Comparison of ENCODE assay signal across 18 cellular contexts in the genomic region with DNA sequence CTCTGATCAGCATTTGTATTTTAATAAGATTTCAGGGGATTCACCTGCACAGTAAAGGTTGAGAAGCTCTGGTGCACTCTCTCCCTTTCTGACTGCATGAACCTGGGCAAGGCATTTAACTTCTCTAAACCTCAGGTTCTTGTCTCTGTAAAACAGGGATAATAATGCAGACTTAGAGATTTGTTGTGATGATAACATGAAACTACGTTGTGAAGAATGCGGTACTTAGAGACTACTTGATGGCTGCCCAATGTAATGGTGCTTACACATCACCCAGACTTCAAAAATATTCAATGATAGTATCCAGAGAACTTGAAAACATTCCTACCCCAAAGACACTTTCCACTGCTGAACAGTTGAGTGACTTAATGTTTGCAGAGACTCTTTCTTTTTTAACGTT. TPM values are rescaled to one million over a fixed set of nuclear protein-coding genes. Genes with fewer than 3 reads are reported as not detected.
DNase-seq lines count a peak whose midpoint lies in the region; ATAC-seq and TF ChIP-seq lines count a peak whose summit lies in the region.
"Had no signal": no experiment of that assay in that cellular context is flagged by ENCODE, and none has a peak within 500 bp of the region (broad histone marks: within the 10 kb centered on the region; RNA-seq: fewer than 3 reads in every experiment).

No MANE protein-coding gene starts in this region.

- no peaks in the 10 kb centered on the region for H3K79me2 ChIP-seq in SK-N-SH (ENCODE audit: insufficient read depth)

- H3K36me3 Mint-ChIP-seq in type B pancreatic cell, result no peaks in the 10 kb centered on the region
- H3K36me3 Mint-ChIP-seq in stimulated activated effector memory CD8-positive, alpha-beta T cell treated with anti-CD3 and anti-CD28 coated beads, Interleukin-12 subunit alpha, Interleukin-12 subunit beta, amount 100 ng/mL, for 72 hours, result no peaks in the 10 kb centered on the region
- H3K36me3 Mint-ChIP-seq: CD4-positive, alpha-beta memory T cell had no signal

- no peak overlapping the region for H3K4me3 Mint-ChIP-seq in type B pancreatic cell
- H3K4me3 Mint-ChIP-seq in stimulated activated effector memory CD8-positive, alpha-beta T cell treated with anti-CD3 and anti-CD28 coated beads, Interleukin-12 subunit alpha, Interleukin-12 subunit beta, amount 100 ng/mL, for 72 hours, result no peak overlapping the region
- H3K4me3 Mint-ChIP-seq: CD4-positive, alpha-beta memory T cell had no signal

- H4K20me1 ChIP-seq in SK-N-SH (ENCODE audit: insufficient read depth), result no peaks in the 10 kb centered on the region

- no peak overlapping the region for H3K4me3 ChIP-seq in SK-N-SH (ENCODE audit: low read depth in 2 of 2, low read length in 1 of 2)
- H3K4me3 ChIP-seq: K562 had no signal

- TF ChIP-seq EP300 in SK-N-SH (IDR thresholded peaks at IDR 0.05; ENCODE audit: borderline replicate concordance in 1 of 2, low read depth in 1 of 2, low read length in 1 of 2), result peak in 1 of 2 experiments; percentile 51; a peak in 1 of 4 replicates

- peak overlapping the region in 1 of 2 experiments; percentile 17; a peak in 1 of 4 replicates for H3K27ac ChIP-seq in SK-N-SH (ENCODE audit: low read depth in 2 of 2, low read length in 1 of 2)
- H3K27ac ChIP-seq: 22Rv1 had no signal

- H3K9me3 ChIP-seq in SK-N-SH, result no peaks in the 10 kb centered on the region
- H3K9me3 ChIP-seq: BE2C had no signal

- H3K9me2 ChIP-seq in SK-N-SH, result no peaks in the 10 kb centered on the region

- no peak for TF ChIP-seq RAD21 in SK-N-SH (IDR thresholded peaks at IDR 0.05; ENCODE audit: low read length)

- H2AFZ ChIP-seq in SK-N-SH (ENCODE audit: low read depth), result no peak overlapping the region

- 27% methylated on average over 3 of the region's 3 CpGs for WGBS in SK-N-SH (ENCODE audit: low lambda C conversion rate)

- H3K27ac Mint-ChIP-seq in type B pancreatic cell, result peak overlapping the region; percentile 34
- H3K27ac Mint-ChIP-seq in stimulated activated effector memory CD8-positive, alpha-beta T cell treated with anti-CD3 and anti-CD28 coated beads, Interleukin-12 subunit alpha, Interleukin-12 subunit beta, amount 100 ng/mL, for 72 hours, result no peak overlapping the region
- H3K27ac Mint-ChIP-seq: CD4-positive, alpha-beta memory T cell had no signal

- peaks cover 6% of the 10 kb centered on the region for H3K4me1 Mint-ChIP-seq in type B pancreatic cell (ENCODE audit: unreplicated experiment)
- H3K4me1 Mint-ChIP-seq in stimulated activated effector memory CD8-positive, alpha-beta T cell treated with anti-CD3 and anti-CD28 coated beads, Interleukin-12 subunit alpha, Interleukin-12 subunit beta, amount 100 ng/mL, for 72 hours, result peaks cover 9% of the 10 kb centered on the region

- POLR2A ChIA-PET in SK-N-SH (lab: Yijun Ruan, JAX), result no interaction called here

- TF ChIP-seq CTCF in SK-N-SH (IDR thresholded peaks at IDR 0.05), result no peak
- no peak for TF ChIP-seq CTCF in type B pancreatic cell (conservative IDR thresholded peaks at IDR 0.05)

- H3K9me3 Mint-ChIP-seq in type B pancreatic cell, result no peaks in the 10 kb centered on the region
- no peaks in the 10 kb centered on the region for H3K9me3 Mint-ChIP-seq in stimulated activated effector memory CD8-positive, alpha-beta T cell treated with anti-CD3 and anti-CD28 coated beads, Interleukin-12 subunit alpha, Interleukin-12 subunit beta, amount 100 ng/mL, for 72 hours
- H3K9me3 Mint-ChIP-seq: CD4-positive, alpha-beta memory T cell had no signal

- H3K4me2 ChIP-seq in SK-N-SH, result peak overlapping the region; percentile 35; the same call in 1 of the 2 replicates

- no peak overlapping the region for H3K9ac ChIP-seq in SK-N-SH

- H3F3A ChIP-seq in SK-N-SH (replicated peaks; ENCODE audit: insufficient read depth), result peaks cover 23% of the 10 kb centered on the region

- CTCF ChIA-PET in SK-N-SH (lab: Yijun Ruan, JAX), result interaction anchor here (0.7 kb wide), 1 partner anchor 210 kb away, joined by 3 read pairs; no protein-coding TSS in a partner anchor

- no peaks in the 10 kb centered on the region for H3K36me3 ChIP-seq in SK-N-SH (replicated peaks in 1 of 2; ENCODE audit: control insufficient read depth in 1 of 2, insufficient read depth in 2 of 2, low read length in 1 of 2)
- H3K36me3 ChIP-seq: BE2C had no signal

- DNase-seq in DMS79 (lab: John Stamatoyannopoulos, UW), result peak; percentile 2
- no peak for DNase-seq in DMS79 treated with DMSO at 0.1 percent for 48 hours (lab: John Stamatoyannopoulos, UW)
- no peak for DNase-seq in SK-N-SH
- peak; percentile 78 for DNase-seq in islet precursor cell
- no peak for DNase-seq in type B pancreatic cell (ENCODE audit: extremely low spot score, unreplicated experiment)
- no peak for DNase-seq in germinal center (ENCODE audit: low spot score)
- DNase-seq in stimulated activated effector memory CD8-positive, alpha-beta T cell treated with anti-CD3 and anti-CD28 coated beads, Interleukin-12 subunit alpha, Interleukin-12 subunit beta, amount 100 ng/mL, for 72 hours (ENCODE audit: low spot score in 2 of 2), result no peak
- DNase-seq: BE2C; CD4-positive, alpha-beta memory T cell; GF-D8; GOT3; NCI-H1436; NCI-H2029; NCI-H2171 treated with DMSO at 0.1 percent for 48 hours; NCI-H446 treated with DMSO at 0.1 percent for 48 hours had no signal

- peaks cover 2 to 16% of the 10 kb centered on the region in 2 experiments; a peak in 3 of 4 replicates for H3K4me1 ChIP-seq in SK-N-SH (ENCODE audit: control insufficient read depth in 1 of 2, insufficient read depth in 2 of 2, low read depth in 1 of 2, low read length in 1 of 2)
- H3K4me1 ChIP-seq: BE2C had no signal

- H3K27me3 Mint-ChIP-seq in type B pancreatic cell, result no peaks in the 10 kb centered on the region
- H3K27me3 Mint-ChIP-seq: CD4-positive, alpha-beta memory T cell had no signal

- ATAC-seq in stimulated activated effector memory CD8-positive, alpha-beta T cell treated with anti-CD3 and anti-CD28 coated beads, Interleukin-12 subunit alpha, Interleukin-12 subunit beta, amount 100 ng/mL, for 72 hours, result no peak
- no peak for ATAC-seq in GM21576 (IDR thresholded peaks at IDR 0.05; ENCODE audit: unreplicated experiment)
- ATAC-seq: K562 had no signal

- no peaks in the 10 kb centered on the region for H3K27me3 ChIP-seq in SK-N-SH (ENCODE audit: insufficient read depth)
- H3K27me3 ChIP-seq: BE2C had no signal

TF ChIP-seq in SK-N-SH, 30 proteins besides CTCF, POLR2A, EP300 and RAD21 (continues in another document):
- TF ChIP-seq, protein P1, sequence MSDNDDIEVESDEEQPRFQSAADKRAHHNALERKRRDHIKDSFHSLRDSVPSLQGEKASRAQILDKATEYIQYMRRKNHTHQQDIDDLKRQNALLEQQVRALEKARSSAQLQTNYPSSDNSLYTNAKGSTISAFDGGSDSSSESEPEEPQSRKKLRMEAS (IDR thresholded peaks at IDR 0.05; ENCODE audit: low read depth), result no peak
- TF ChIP-seq GABPA (IDR thresholded peaks at IDR 0.05; ENCODE audit: low read depth), result no peak
- TF ChIP-seq, protein P2, sequence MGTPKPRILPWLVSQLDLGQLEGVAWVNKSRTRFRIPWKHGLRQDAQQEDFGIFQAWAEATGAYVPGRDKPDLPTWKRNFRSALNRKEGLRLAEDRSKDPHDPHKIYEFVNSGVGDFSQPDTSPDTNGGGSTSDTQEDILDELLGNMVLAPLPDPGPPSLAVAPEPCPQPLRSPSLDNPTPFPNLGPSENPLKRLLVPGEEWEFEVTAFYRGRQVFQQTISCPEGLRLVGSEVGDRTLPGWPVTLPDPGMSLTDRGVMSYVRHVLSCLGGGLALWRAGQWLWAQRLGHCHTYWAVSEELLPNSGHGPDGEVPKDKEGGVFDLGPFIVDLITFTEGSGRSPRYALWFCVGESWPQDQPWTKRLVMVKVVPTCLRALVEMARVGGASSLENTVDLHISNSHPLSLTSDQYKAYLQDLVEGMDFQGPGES (IDR thresholded peaks at IDR 0.05; ENCODE audit: low read depth, low read length), result no peak
- TF ChIP-seq FOXJ3 (CRISPR knock-in tag; IDR thresholded peaks at IDR 0.05), result no peak
- no peak for TF ChIP-seq RCOR1 (IDR thresholded peaks at IDR 0.05; ENCODE audit: low read length)
- TF ChIP-seq EZH2phosphoT487 (IDR thresholded peaks at IDR 0.05; ENCODE audit: borderline replicate concordance, low read depth), result no peak
- no peak for TF ChIP-seq SMC3 (IDR thresholded peaks at IDR 0.05; ENCODE audit: low read depth, low read length)
- no peak for TF ChIP-seq TAF1 (IDR thresholded peaks at IDR 0.05; ENCODE audit: borderline replicate concordance, low read depth, low read length)
- TF ChIP-seq RXRA (IDR thresholded peaks at IDR 0.05; ENCODE audit: borderline replicate concordance, low read depth), result peak; percentile 23; the same call in 1 of the 2 replicates
- no peak for TF ChIP-seq RFX5 (IDR thresholded peaks at IDR 0.05; ENCODE audit: low read length)
- TF ChIP-seq CHD2 (IDR thresholded peaks at IDR 0.05; ENCODE audit: low read length, partially characterized antibody), result no peak
- TF ChIP-seq TEAD4 (IDR thresholded peaks at IDR 0.05; ENCODE audit: borderline replicate concordance, insufficient read depth), result no peak

RNA-seq across cellular contexts. Expression of a gene that starts 19.8 kb away (rescaled TPM):
- polyA plus RNA-seq in SK-N-SH (2012; rRNA removed), result 0.03 and 0.10 TPM in 2 replicates
- 0.07 and 0.12 TPM in 2 replicates for polyA plus RNA-seq in SK-N-SH (2012; cell fraction: cytosol; rRNA removed)
- polyA plus RNA-seq in SK-N-SH (2012; cell fraction: nucleus; rRNA removed), result 0.12 TPM in 1 of 2 replicates, not detected in the other
- 48.1 and 77.3 TPM in 2 replicates for total RNA-seq in type B pancreatic cell (ENCODE audit: low replicate concordance)

Comparison
In these comparisons a context has a peak if more than half of its experiments do, and no peak if none do; other contexts are left out.
1. DNase-seq: peak in DMS79 (single experiment) and islet precursor cell (single experiment); none in DMS79 treated with DMSO at 0.1 percent for 48 hours (single experiment), SK-N-SH (single experiment), type B pancreatic cell (single experiment), germinal center (single experiment) and stimulated activated effector memory CD8-positive, alpha-beta T cell treated with anti-CD3 and anti-CD28 coated beads, Interleukin-12 subunit alpha, Interleukin-12 subunit beta, amount 100 ng/mL, for 72 hours (0 of 2).